In genomic region chr4:185542626-185543336, GRCh38 we compare ENCODE assay signal across 15 cellular contexts. TPM values are rescaled to one million over a fixed set of nuclear protein-coding genes. Genes with fewer than 3 reads are reported as not detected.
DNase-seq lines count a peak whose midpoint lies in the region; ATAC-seq and TF ChIP-seq lines count a peak whose summit lies in the region.
"Had no signal": no experiment of that assay in that cellular context is flagged by ENCODE, and none has a peak within 500 bp of the region (broad histone marks: within the 10 kb centered on the region; RNA-seq: fewer than 3 reads in every experiment).

No MANE protein-coding gene starts in this region.

- intact Hi-C loops in ascending aorta (cut with DNase I) (loop anchor here (1.0 kb wide), 1 partner anchor 22 kb away; no protein-coding TSS in a partner anchor), Right ventricle myocardium superior (cut with DNase I) (no loop called here), upper lobe of right lung (cut with DNase I) (no loop called here)

- H3K27ac Mint-ChIP-seq in nephron, result peak overlapping the region; percentile 1 to 56 (median 39)
- H3K27ac Mint-ChIP-seq: activated naive CD4-positive, alpha-beta T cell treated with anti-CD3 and anti-CD28 coated beads, Interleukin-2, amount 50 U/mL, for 72 hours; CD14-positive monocyte; stimulated activated effector memory CD8-positive, alpha-beta T cell treated with anti-CD3 and anti-CD28 coated beads, Interleukin-12 subunit alpha, Interleukin-12 subunit beta, amount 100 ng/mL, for 72 hours had no signal

- H3K4me1 ChIP-seq in ascending aorta (peaks cover 5 to 18% of the 10 kb centered on the region in 2 donors), upper lobe of right lung (peaks cover 3% of the 10 kb centered on the region)

- no peak overlapping the region for H3K4me3 Mint-ChIP-seq in nephron
- H3K4me3 Mint-ChIP-seq: stimulated activated effector memory CD8-positive, alpha-beta T cell treated with anti-CD3 and anti-CD28 coated beads, Interleukin-12 subunit alpha, Interleukin-12 subunit beta, amount 100 ng/mL, for 72 hours had no signal

- DNase-seq in ascending aorta (ENCODE audit: low spot score in 2 of 2) (peak in 1 of 2 donors; percentile 82), Right ventricle myocardium superior (peak; percentile 81), upper lobe of right lung (no peak), hepatic stellate cell (ENCODE audit: low spot score) (no peak), DMS53 treated with DMSO at 0.1 percent for 48 hours (lab: John Stamatoyannopoulos, UW; ENCODE audit: unreplicated experiment) (no peak)
- no peak for DNase-seq in activated CD4-positive, alpha-beta T cell treated with anti-CD3 and anti-CD28 coated beads, Interleukin-2, amount 50 U/mL, for 4 hours
- DNase-seq: GOT3; NK-92 treated with Interleukin-12 subunit alpha and Interleukin-12 subunit beta, amount 100 ng/mL, for 24 hours; stimulated activated CD4-positive, alpha-beta T cell treated with anti-CD3 and anti-CD28 coated beads, Interleukin-2, amount 100 ng/mL, for 48 hours had no signal

- H3K27ac ChIP-seq in ascending aorta (peak overlapping the region; percentile 72 to 74), upper lobe of right lung (no peak overlapping the region)
- H3K27ac ChIP-seq: VCaP had no signal

- H3K9me3 ChIP-seq in ascending aorta (no peaks in the 10 kb centered on the region), upper lobe of right lung (no peaks in the 10 kb centered on the region)

- no peaks in the 10 kb centered on the region for H3K4me1 Mint-ChIP-seq in nephron
- H3K4me1 Mint-ChIP-seq: CD14-positive monocyte; stimulated activated effector memory CD8-positive, alpha-beta T cell treated with anti-CD3 and anti-CD28 coated beads, Interleukin-12 subunit alpha, Interleukin-12 subunit beta, amount 100 ng/mL, for 72 hours had no signal

- no peaks in the 10 kb centered on the region for H3K36me3 Mint-ChIP-seq in nephron (ENCODE audit: low read depth)
- H3K36me3 Mint-ChIP-seq: activated naive CD4-positive, alpha-beta T cell treated with anti-CD3 and anti-CD28 coated beads, Interleukin-2, amount 50 U/mL, for 72 hours; CD14-positive monocyte; stimulated activated effector memory CD8-positive, alpha-beta T cell treated with anti-CD3 and anti-CD28 coated beads, Interleukin-12 subunit alpha, Interleukin-12 subunit beta, amount 100 ng/mL, for 72 hours had no signal

- H3K36me3 ChIP-seq in ascending aorta (no peaks in the 10 kb centered on the region), upper lobe of right lung (no peaks in the 10 kb centered on the region)

- H3K27me3 ChIP-seq in ascending aorta (no peaks in the 10 kb centered on the region), upper lobe of right lung (no peaks in the 10 kb centered on the region)

- H3K4me3 ChIP-seq in ascending aorta (no peak overlapping the region), upper lobe of right lung (no peak overlapping the region)

- peak; percentile 89 for ATAC-seq in Right ventricle myocardium superior (ENCODE audit: poor library complexity)
- peak; percentile 67 for ATAC-seq in upper lobe of right lung
- no peak for ATAC-seq in HG02571 (IDR thresholded peaks at IDR 0.05; ENCODE audit: unreplicated experiment)
- ATAC-seq: activated naive CD4-positive, alpha-beta T cell treated with anti-CD3 and anti-CD28 coated beads, Interleukin-2, amount 50 U/mL, for 72 hours; stimulated activated effector memory CD8-positive, alpha-beta T cell treated with anti-CD3 and anti-CD28 coated beads, Interleukin-12 subunit alpha, Interleukin-12 subunit beta, amount 100 ng/mL, for 72 hours had no signal

- H3K27me3 Mint-ChIP-seq in nephron (ENCODE audit: low read depth), result no peaks in the 10 kb centered on the region

- H3K9me3 Mint-ChIP-seq in nephron, result no peaks in the 10 kb centered on the region
- H3K9me3 Mint-ChIP-seq: activated naive CD4-positive, alpha-beta T cell treated with anti-CD3 and anti-CD28 coated beads, Interleukin-2, amount 50 U/mL, for 72 hours; stimulated activated effector memory CD8-positive, alpha-beta T cell treated with anti-CD3 and anti-CD28 coated beads, Interleukin-12 subunit alpha, Interleukin-12 subunit beta, amount 100 ng/mL, for 72 hours had no signal

- TF ChIP-seq CTCF in ascending aorta (IDR thresholded peaks at IDR 0.05), result no peak
- no peak for TF ChIP-seq CTCF in nephron (IDR thresholded peaks at IDR 0.05; ENCODE audit: unreplicated experiment in 3 of 3)
- TF ChIP-seq CTCF in upper lobe of right lung (IDR thresholded peaks at IDR 0.05), result no peak

RNA-seq across cellular contexts. Expression of gene PDLIM3, which starts 7.5 kb away (rescaled TPM):
- total RNA-seq in ascending aorta (445 TPM), Right ventricle myocardium superior (208 TPM), upper lobe of right lung (24.4 TPM)
